ENCODE assay signal across 8 cellular contexts in genomic region chr9:135085830-135086546, GRCh38. TPM values are rescaled to one million over a fixed set of nuclear protein-coding genes. Genes with fewer than 3 reads are reported as not detected.
DNase-seq lines count a peak whose midpoint lies in the region; ATAC-seq and TF ChIP-seq lines count a peak whose summit lies in the region.

No MANE protein-coding gene starts in this region.

- peak; percentile 47 to 78 for DNase-seq in NCI-H524 (lab: John Stamatoyannopoulos, UW)
- DNase-seq in NCI-H524 treated with DMSO at 0.1 percent for 48 hours (lab: John Stamatoyannopoulos, UW) = no peak
- DNase-seq in NCI-H1436 treated with DMSO at 0.1 percent for 48 hours (lab: John Stamatoyannopoulos, UW) = peak; percentile 25
- DNase-seq in activated CD4-positive, alpha-beta T cell treated with anti-CD3 and anti-CD28 coated beads, Interleukin-2, amount 50 U/mL, for 48 hours = peak; percentile 65 to 72
- DNase-seq in fibroblast of pulmonary artery (ENCODE audit: low read depth) = peak; percentile 64
- DNase-seq in type B pancreatic cell (ENCODE audit: extremely low spot score, unreplicated experiment) = peak; percentile 88

- H3K4me3 Mint-ChIP-seq in nephron (peak overlapping the region; percentile 70 to 74 (median 71)), type B pancreatic cell (peak overlapping the region; percentile 84)

- TF ChIP-seq CTCF in fibroblast of pulmonary artery (IDR thresholded peaks at IDR 0.05; ENCODE audit: low read length, missing control alignments) = peak; percentile 80
- peak; percentile 94 to 99 (median 99) for TF ChIP-seq CTCF in nephron (IDR thresholded peaks at IDR 0.05; ENCODE audit: unreplicated experiment in 3 of 3)
- peak; percentile 99 for TF ChIP-seq CTCF in type B pancreatic cell (conservative IDR thresholded peaks at IDR 0.05)

- H3K27ac Mint-ChIP-seq in nephron (no peak overlapping the region), type B pancreatic cell (peak overlapping the region; percentile 11)

- H3K4me3 ChIP-seq in fibroblast of pulmonary artery (replicated peaks; ENCODE audit: low read depth, low read length) = peak overlapping the region; percentile 21

- H3K9me3 Mint-ChIP-seq in nephron (no peaks in the 10 kb centered on the region), type B pancreatic cell (no peaks in the 10 kb centered on the region)

- H3K4me1 Mint-ChIP-seq in nephron = peaks cover 6% of the 10 kb centered on the region
- peaks cover 7% of the 10 kb centered on the region for H3K4me1 Mint-ChIP-seq in type B pancreatic cell (ENCODE audit: unreplicated experiment)

- no peak for ATAC-seq in HG03139 (IDR thresholded peaks at IDR 0.05; ENCODE audit: unreplicated experiment)

- H3K36me3 Mint-ChIP-seq in nephron (ENCODE audit: low read depth) (no peaks in the 10 kb centered on the region), type B pancreatic cell (no peaks in the 10 kb centered on the region)

- peaks cover 93% of the 10 kb centered on the region for H3K27me3 Mint-ChIP-seq in nephron (ENCODE audit: low read depth)
- peaks cover 78% of the 10 kb centered on the region for H3K27me3 Mint-ChIP-seq in type B pancreatic cell

RNA-seq across cellular contexts. Expression of gene OLFM1, which starts 1.5 kb away (rescaled TPM):
- total RNA-seq in type B pancreatic cell (ENCODE audit: low replicate concordance) = 8.0 and 9.7 TPM in 2 replicates
